In genomic region chr12:44876554-44877275, GRCh38 we compare ENCODE assay signal across 8 cellular contexts. TPM values are rescaled to one million over a fixed set of nuclear protein-coding genes. Genes with fewer than 3 reads are reported as not detected.
DNase-seq lines count a peak whose midpoint lies in the region; ATAC-seq and TF ChIP-seq lines count a peak whose summit lies in the region.

No MANE protein-coding gene starts in this region.

- TF ChIP-seq CTCF in GM20000 (IDR thresholded peaks at IDR 0.05; ENCODE audit: extremely low read depth, missing control alignments) (no peak), natural killer cell (IDR thresholded peaks at IDR 0.05) (no peak), thoracic aorta (IDR thresholded peaks at IDR 0.05) (no peak)

- no peaks in the 10 kb centered on the region for H3K36me3 ChIP-seq in thoracic aorta

- no peak overlapping the region for H3K27ac ChIP-seq in thoracic aorta

- peaks cover 13 to 19% of the 10 kb centered on the region in 2 donors for H3K4me1 ChIP-seq in thoracic aorta (ENCODE audit: control insufficient read depth in 1 of 2, low read depth in 2 of 2)

- H3K27me3 Mint-ChIP-seq in natural killer cell (ENCODE audit: low read depth in 2 of 2), result peaks cover 47 to 69% of the 10 kb centered on the region in 2 donors

- H3K27ac Mint-ChIP-seq in natural killer cell, result peak overlapping the region in 1 of 2 donors; percentile 30

- peak overlapping the region; percentile 78 for H3K4me3 ChIP-seq in thoracic aorta

- H3K4me1 Mint-ChIP-seq in natural killer cell, result peaks cover 21 to 22% of the 10 kb centered on the region in 2 donors

- peaks cover 8% of the 10 kb centered on the region for H3K36me3 Mint-ChIP-seq in natural killer cell

- intact Hi-C loops in natural killer cell (cut with micrococcal nuclease), result loop anchor here (5.0 kb wide), 1 partner anchor 99 kb away; no protein-coding TSS in a partner anchor

- DNase-seq in AG20443 (ENCODE audit: low spot score) (peak; percentile 68), GM20000 (ENCODE audit: low spot score) (peak; percentile 38), NCI-H2227 (lab: John Stamatoyannopoulos, UW; ENCODE audit: unreplicated experiment) (peak; percentile 81), activated T-cell treated with anti-CD3 and anti-CD28 coated beads for 48 hours (ENCODE audit: low read depth) (peak; percentile 36), natural killer cell (no peak), thoracic aorta (ENCODE audit: low spot score) (no peak), AML-193 (lab: John Stamatoyannopoulos, UW) (no peak)

- H3K4me3 Mint-ChIP-seq in natural killer cell, result peak overlapping the region; percentile 84

- peaks cover 6% of the 10 kb centered on the region for H3K9me3 ChIP-seq in thoracic aorta

- H3K9me3 Mint-ChIP-seq in natural killer cell, result peaks cover 5 to 6% of the 10 kb centered on the region in 2 donors

- H3K27me3 ChIP-seq in thoracic aorta (replicated peaks; ENCODE audit: insufficient read depth), result no peaks in the 10 kb centered on the region

- ATAC-seq in esophagus mucosa, result peak; percentile 55
- peak; percentile 67 to 76 (median 75) for ATAC-seq in natural killer cell
- ATAC-seq in thoracic aorta (ENCODE audit: insufficient number of reproducible peaks, low FRiP score, low read depth), result no peak

RNA-seq across cellular contexts. Expression of gene NELL2, which starts 0.6 kb away (rescaled TPM):
- total RNA-seq in esophagus mucosa (3.0 TPM), natural killer cell (10 to 100 TPM in 2 of 3 donors, 1 to 10 TPM in 1; 5.8 to 15.3 (median 14.0) TPM), thoracic aorta (1 to 10 TPM in 1 of 2 donors, under 1 TPM in 1; 0.63 to 6.0 TPM)

Comparison
In these comparisons a context has a peak if more than half of its experiments do, and no peak if none do; other contexts are left out.
1. DNase-seq: peak in AG20443 (single experiment), GM20000 (single experiment), NCI-H2227 (single experiment) and activated T-cell treated with anti-CD3 and anti-CD28 coated beads for 48 hours (single experiment); none in natural killer cell (single experiment), thoracic aorta (single experiment) and AML-193 (0 of 2).